In genomic region chr3:136751259-136752045, GRCh38 we compare ENCODE assay signal across 8 cellular contexts. TPM values are rescaled to one million over a fixed set of nuclear protein-coding genes. Genes with fewer than 3 reads are reported as not detected.
A peak's percentile ranks its signal among the peaks of the same experiment; 100 is the strongest.
DNase-seq lines count a peak whose midpoint lies in the region; ATAC-seq and TF ChIP-seq lines count a peak whose summit lies in the region.

No MANE protein-coding gene starts in this region.

- H3K27me3 ChIP-seq in breast epithelium (no peaks in the 10 kb centered on the region), spleen (replicated peaks in 1 of 7) (no peaks in the 10 kb centered on the region)

- H3K36me3 Mint-ChIP-seq in WTC11 (no peaks in the 10 kb centered on the region), immature natural killer cell (no peaks in the 10 kb centered on the region)

- DNase-seq in GM04504 (ENCODE audit: low read depth) (peak; percentile 53), NCI-H2196 treated with DMSO at 0.1 percent for 48 hours (lab: John Stamatoyannopoulos, UW; ENCODE audit: unreplicated experiment) (peak; percentile 90), WTC11 (ENCODE audit: low spot score) (peak; percentile 79), breast epithelium (ENCODE audit: low spot score in 2 of 2) (peak; percentile 57 to 64), immature natural killer cell (peak; percentile 73 to 79 (median 77)), spleen (peak; percentile 94)

- no peaks in the 10 kb centered on the region for H3K9me3 Mint-ChIP-seq in WTC11
- H3K9me3 Mint-ChIP-seq in immature natural killer cell = no peaks in the 10 kb centered on the region

- peak overlapping the region; percentile 99 to 100 for H3K27ac ChIP-seq in breast epithelium
- peak overlapping the region; percentile 95 to 100 (median 98) for H3K27ac ChIP-seq in spleen

- H3K4me1 ChIP-seq in breast epithelium (no peaks in the 10 kb centered on the region), spleen (peaks cover 30 to 65% (median 48%) of the 10 kb centered on the region in 6 donors)

- H3K27ac Mint-ChIP-seq in WTC11 (peak overlapping the region; percentile 99), immature natural killer cell (peak overlapping the region; percentile 94 to 99 (median 98))

- H3K36me3 ChIP-seq in breast epithelium (no peaks in the 10 kb centered on the region), spleen (no peaks in the 10 kb centered on the region)

- TF ChIP-seq CTCF in WTC11 (IDR thresholded peaks at IDR 0.05) (no peak), breast epithelium (IDR thresholded peaks at IDR 0.05) (no peak), spleen (IDR thresholded peaks at IDR 0.05 in 8 of 11, conservative IDR thresholded peaks at IDR 0.05 in 3 of 11) (no peak)

- ATAC-seq in HG02852 (IDR thresholded peaks at IDR 0.05; ENCODE audit: unreplicated experiment) (peak; percentile 7), WTC11 (peak; percentile 5), HG02938 (IDR thresholded peaks at IDR 0.05; ENCODE audit: unreplicated experiment) (no peak)

- H3K4me1 Mint-ChIP-seq in WTC11 (peaks cover 45% of the 10 kb centered on the region), immature natural killer cell (peaks cover 51% of the 10 kb centered on the region in 2 donors)

- no peaks in the 10 kb centered on the region for H3K27me3 Mint-ChIP-seq in WTC11 (ENCODE audit: low read depth)
- H3K27me3 Mint-ChIP-seq in immature natural killer cell (ENCODE audit: low read depth in 3 of 3) = peaks cover 13 to 25% (median 18%) of the 10 kb centered on the region in 3 donors

- H3K9me3 ChIP-seq in breast epithelium = no peaks in the 10 kb centered on the region
- no peaks in the 10 kb centered on the region for H3K9me3 ChIP-seq in spleen

- 0 to 1% (median 0%) methylated on average over 12 to 77 of the region's 77 CpGs for WGBS in spleen, 5 donors

- H3K4me3 Mint-ChIP-seq in WTC11 = peak overlapping the region; percentile 77
- peak overlapping the region; percentile 93 to 98 (median 97) for H3K4me3 Mint-ChIP-seq in immature natural killer cell

- intact Hi-C loops in breast epithelium (cut with DNase I; ENCODE audit: low total_unique reads) = no loop called here
- intact Hi-C loops in spleen (cut with DNase I; ENCODE audit: low total_unique reads) = loop anchor here (5.0 to 10.0 kb wide), 5 partner anchors 111 to 674 kb away; partner anchors contain the start of genes MSL2, NCK1 and PCCB

- POLR2A ChIA-PET in WTC11 (lab: Charles Lee) = interaction anchor here (0.8 to 2.5 kb wide), 11 partner anchors 22 to 555 kb away, joined by 3 to 19 read pairs (median 5); partner anchors contain the start of genes IL20RB, MSL2 and NCK1

- H3K4me3 ChIP-seq in breast epithelium (peak overlapping the region; percentile 78 to 93 (median 84)), spleen (peak overlapping the region; percentile 54 to 90 (median 60))

- CTCF ChIA-PET in WTC11 (lab: Charles Lee) = interaction anchor here (1.0 to 3.9 kb wide), 41 partner anchors 9 to 676 kb away, joined by 3 to 81 read pairs (median 5); partner anchors contain the start of genes MSL2, NCK1 and SLC35G2

- TF ChIP-seq POLR2A in breast epithelium (IDR thresholded peaks at IDR 0.05) (no peak), spleen (IDR thresholded peaks at IDR 0.05) (no peak)

TF ChIP-seq in WTC11, 78 proteins besides CTCF, POLR2A, EP300 and RAD21 (continues in another document):
- TF ChIP-seq E2F4 (CRISPR knock-in tag; IDR thresholded peaks at IDR 0.05; ENCODE audit: borderline replicate concordance, low read depth) = no peak
- TF ChIP-seq NFATC4 (CRISPR knock-in tag; IDR thresholded peaks at IDR 0.05) = 0 out of 2 replicates have a peak, but pooled peaks have one; percentile 41
- no peak for TF ChIP-seq CREM (CRISPR knock-in tag; IDR thresholded peaks at IDR 0.05)
- TF ChIP-seq, protein P1, sequence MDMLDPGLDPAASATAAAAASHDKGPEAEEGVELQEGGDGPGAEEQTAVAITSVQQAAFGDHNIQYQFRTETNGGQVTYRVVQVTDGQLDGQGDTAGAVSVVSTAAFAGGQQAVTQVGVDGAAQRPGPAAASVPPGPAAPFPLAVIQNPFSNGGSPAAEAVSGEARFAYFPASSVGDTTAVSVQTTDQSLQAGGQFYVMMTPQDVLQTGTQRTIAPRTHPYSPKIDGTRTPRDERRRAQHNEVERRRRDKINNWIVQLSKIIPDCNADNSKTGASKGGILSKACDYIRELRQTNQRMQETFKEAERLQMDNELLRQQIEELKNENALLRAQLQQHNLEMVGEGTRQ (CRISPR knock-in tag; IDR thresholded peaks at IDR 0.05) = peak; percentile 80
- no peak for TF ChIP-seq AFF4 (CRISPR knock-in tag; IDR thresholded peaks at IDR 0.05; ENCODE audit: borderline replicate concordance)
- no peak for TF ChIP-seq IRF1 (CRISPR knock-in tag; IDR thresholded peaks at IDR 0.05)
- TF ChIP-seq, protein P2, sequence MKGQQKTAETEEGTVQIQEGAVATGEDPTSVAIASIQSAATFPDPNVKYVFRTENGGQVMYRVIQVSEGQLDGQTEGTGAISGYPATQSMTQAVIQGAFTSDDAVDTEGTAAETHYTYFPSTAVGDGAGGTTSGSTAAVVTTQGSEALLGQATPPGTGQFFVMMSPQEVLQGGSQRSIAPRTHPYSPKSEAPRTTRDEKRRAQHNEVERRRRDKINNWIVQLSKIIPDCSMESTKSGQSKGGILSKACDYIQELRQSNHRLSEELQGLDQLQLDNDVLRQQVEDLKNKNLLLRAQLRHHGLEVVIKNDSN (CRISPR knock-in tag; IDR thresholded peaks at IDR 0.05) = peak; percentile 73
- TF ChIP-seq, protein P3, sequence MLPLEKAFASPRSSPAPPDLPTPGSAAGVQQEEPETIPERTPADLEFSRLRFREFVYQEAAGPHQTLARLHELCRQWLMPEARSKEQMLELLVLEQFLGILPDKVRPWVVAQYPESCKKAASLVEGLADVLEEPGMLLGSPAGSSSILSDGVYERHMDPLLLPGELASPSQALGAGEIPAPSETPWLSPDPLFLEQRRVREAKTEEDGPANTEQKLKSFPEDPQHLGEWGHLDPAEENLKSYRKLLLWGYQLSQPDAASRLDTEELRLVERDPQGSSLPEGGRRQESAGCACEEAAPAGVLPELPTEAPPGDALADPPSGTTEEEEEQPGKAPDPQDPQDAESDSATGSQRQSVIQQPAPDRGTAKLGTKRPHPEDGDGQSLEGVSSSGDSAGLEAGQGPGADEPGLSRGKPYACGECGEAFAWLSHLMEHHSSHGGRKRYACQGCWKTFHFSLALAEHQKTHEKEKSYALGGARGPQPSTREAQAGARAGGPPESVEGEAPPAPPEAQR (CRISPR knock-in tag; IDR thresholded peaks at IDR 0.05) = no peak
- 0 out of 2 replicates have a peak, but pooled peaks have one; percentile 48 for TF ChIP-seq ZNF416 (CRISPR knock-in tag; IDR thresholded peaks at IDR 0.05)
- TF ChIP-seq NR3C1 (CRISPR knock-in tag; conservative IDR thresholded peaks at IDR 0.05; ENCODE audit: low read depth) = no peak
- TF ChIP-seq ZNF317 (CRISPR knock-in tag; IDR thresholded peaks at IDR 0.05; ENCODE audit: borderline replicate concordance, low read depth) = 0 out of 2 replicates have a peak, but pooled peaks have one; percentile 57
- peak; percentile 11 for TF ChIP-seq KAT7 (CRISPR knock-in tag; IDR thresholded peaks at IDR 0.05; ENCODE audit: borderline replicate concordance)
- 0 out of 2 replicates have a peak, but pooled peaks have one; percentile 28 for TF ChIP-seq ETV6 (CRISPR knock-in tag; IDR thresholded peaks at IDR 0.05)

RNA-seq across cellular contexts. Expression of gene STAG1, which starts 0.7 kb away (rescaled TPM):
- total RNA-seq in WTC11 (2021) (14.9 to 20.7 TPM (median 17.7 TPM) in 3 replicates), breast epithelium (10 to 100 TPM; 54.4 to 83.7 (median 73.7) TPM), spleen (10 to 100 TPM; 40.0 to 61.6 (median 51.9) TPM)
- polyA plus RNA-seq in immature natural killer cell (10 to 100 TPM; 11.8 to 22.6 (median 14.6) TPM), spleen (1 to 10 TPM; 7.2 to 9.2 (median 8.5) TPM)
